8 cellular contexts compared by ENCODE assay signal in genomic region chr7:6160191-6160623, GRCh38. TPM values are rescaled to one million over a fixed set of nuclear protein-coding genes. Genes with fewer than 3 reads are reported as not detected.
DNase-seq lines count a peak whose midpoint lies in the region; TF ChIP-seq lines count a peak whose summit lies in the region.

No MANE protein-coding gene starts in this region.

- H3K4me1 ChIP-seq in osteoblast (ENCODE audit: insufficient read depth, low read length), result peaks cover 4% of the 10 kb centered on the region

- H3K36me3 Mint-ChIP-seq in immature natural killer cell, result peaks cover 15 to 31% (median 22%) of the 10 kb centered on the region in 3 donors
- H3K36me3 Mint-ChIP-seq in activated T-cell treated with anti-CD3 and anti-CD28 coated beads, Interleukin-2, amount 50 U/mL, for 24 hours (ENCODE audit: low read depth), result peaks cover 66% of the 10 kb centered on the region

- peak; percentile 76 for TF ChIP-seq CTCF in osteoblast (IDR thresholded peaks at IDR 0.05; ENCODE audit: extremely low read depth, low read depth, low read length)

- H3K36me3 ChIP-seq in osteoblast (ENCODE audit: insufficient read depth, low read length), result peaks cover 64% of the 10 kb centered on the region

- H3K4me2 ChIP-seq in osteoblast (ENCODE audit: insufficient read depth, low read length), result peak overlapping the region; percentile 21

- H3K9me3 Mint-ChIP-seq in immature natural killer cell, result no peaks in the 10 kb centered on the region
- no peaks in the 10 kb centered on the region for H3K9me3 Mint-ChIP-seq in activated T-cell treated with anti-CD3 and anti-CD28 coated beads, Interleukin-2, amount 50 U/mL, for 24 hours

- H3K4me1 Mint-ChIP-seq in immature natural killer cell, result peaks cover 1 to 11% of the 10 kb centered on the region in 2 donors
- H3K4me1 Mint-ChIP-seq in activated T-cell treated with anti-CD3 and anti-CD28 coated beads, Interleukin-2, amount 50 U/mL, for 24 hours (ENCODE audit: low read depth), result peaks cover 2% of the 10 kb centered on the region

- H3K9me3 ChIP-seq in osteoblast (ENCODE audit: low read depth, low read length), result no peaks in the 10 kb centered on the region

- DNase-seq in DMS79 treated with DMSO at 0.1 percent for 48 hours (lab: John Stamatoyannopoulos, UW), result peak; percentile 5
- no peak for DNase-seq in DMS79 (lab: John Stamatoyannopoulos, UW)
- peak; percentile 70 for DNase-seq in SK-N-DZ (ENCODE audit: low spot score)
- DNase-seq in foreskin melanocyte, result peak; percentile 60
- DNase-seq in osteoblast (ENCODE audit: insufficient read length, low spot score, missing footprints), result peak; percentile 100
- no peak for DNase-seq in immature natural killer cell
- no peak for DNase-seq in NCI-H2029 treated with DMSO at 0.1 percent for 48 hours (lab: John Stamatoyannopoulos, UW)
- no peak for DNase-seq in activated T-cell treated with anti-CD3 and anti-CD28 coated beads, Interleukin-2, amount 50 U/mL, for 24 hours

- H3K4me3 ChIP-seq in osteoblast (ENCODE audit: insufficient read depth, low read length), result no peak overlapping the region

- peaks cover 2% of the 10 kb centered on the region for H3K79me2 ChIP-seq in osteoblast (ENCODE audit: insufficient read depth, low read length)

- H3K27ac ChIP-seq in osteoblast (ENCODE audit: low read depth, low read length), result peak overlapping the region; percentile 59

- H2AFZ ChIP-seq in osteoblast (ENCODE audit: low read length), result no peak overlapping the region

- H4K20me1 ChIP-seq in osteoblast (ENCODE audit: insufficient read depth, low read length), result no peaks in the 10 kb centered on the region

- H3K27me3 ChIP-seq in osteoblast (ENCODE audit: insufficient read depth, low read length), result no peaks in the 10 kb centered on the region

- peak overlapping the region in 2 of 6 donors; percentile 40 to 69 for H3K27ac Mint-ChIP-seq in immature natural killer cell
- no peak overlapping the region for H3K27ac Mint-ChIP-seq in activated T-cell treated with anti-CD3 and anti-CD28 coated beads, Interleukin-2, amount 50 U/mL, for 24 hours

- H3K4me3 Mint-ChIP-seq in immature natural killer cell, result no peak overlapping the region
- H3K4me3 Mint-ChIP-seq in activated T-cell treated with anti-CD3 and anti-CD28 coated beads, Interleukin-2, amount 50 U/mL, for 24 hours, result no peak overlapping the region

- peaks cover 0 to 5% (median 0%) of the 10 kb centered on the region in 3 donors for H3K27me3 Mint-ChIP-seq in immature natural killer cell (ENCODE audit: low read depth in 3 of 3)
- H3K27me3 Mint-ChIP-seq in activated T-cell treated with anti-CD3 and anti-CD28 coated beads, Interleukin-2, amount 50 U/mL, for 24 hours, result no peaks in the 10 kb centered on the region

RNA-seq across cellular contexts. Expression of gene USP42, which starts 55.5 kb away (rescaled TPM):
- polyA plus RNA-seq in SK-N-DZ (2014; cell fraction: cytosol; rRNA removed), result 7.5 and 7.9 TPM in 2 replicates
- polyA plus RNA-seq in SK-N-DZ (2014; cell fraction: nucleus; rRNA removed), result 5.7 and 11.8 TPM in 2 replicates
- total RNA-seq in osteoblast, result 6.8 and 8.0 TPM in 2 replicates
- 10 to 100 TPM in 1 of 3 donors, 1 to 10 TPM in 2; 1.6 to 13.2 (median 4.0) TPM for polyA plus RNA-seq in immature natural killer cell

Comparison
In these comparisons a context has a peak if more than half of its experiments do, and no peak if none do; other contexts are left out.
1. DNase-seq: peak in DMS79 treated with DMSO at 0.1 percent for 48 hours (single experiment), SK-N-DZ (single experiment), foreskin melanocyte (single experiment) and osteoblast (single experiment); none in DMS79 (single experiment), immature natural killer cell (0 of 3), NCI-H2029 treated with DMSO at 0.1 percent for 48 hours (single experiment) and activated T-cell treated with anti-CD3 and anti-CD28 coated beads, Interleukin-2, amount 50 U/mL, for 24 hours (single experiment).